1 cellular context compared by ENCODE assay signal in genomic region chr13:35784286-35784951, GRCh38.
TF ChIP-seq lines count a peak whose summit lies in the region.

No MANE protein-coding gene starts in this region.

TF ChIP-seq in HepG2, 621 proteins besides CTCF, POLR2A, EP300 and RAD21 (continued from another document):
- no peak for TF ChIP-seq RBM39 (IDR thresholded peaks at IDR 0.05; ENCODE audit: low read depth, low read length, poor library complexity, severe bottlenecking)
- no peak for TF ChIP-seq CREB3 (CRISPR knock-in tag; IDR thresholded peaks at IDR 0.05)
- TF ChIP-seq, protein P1, sequence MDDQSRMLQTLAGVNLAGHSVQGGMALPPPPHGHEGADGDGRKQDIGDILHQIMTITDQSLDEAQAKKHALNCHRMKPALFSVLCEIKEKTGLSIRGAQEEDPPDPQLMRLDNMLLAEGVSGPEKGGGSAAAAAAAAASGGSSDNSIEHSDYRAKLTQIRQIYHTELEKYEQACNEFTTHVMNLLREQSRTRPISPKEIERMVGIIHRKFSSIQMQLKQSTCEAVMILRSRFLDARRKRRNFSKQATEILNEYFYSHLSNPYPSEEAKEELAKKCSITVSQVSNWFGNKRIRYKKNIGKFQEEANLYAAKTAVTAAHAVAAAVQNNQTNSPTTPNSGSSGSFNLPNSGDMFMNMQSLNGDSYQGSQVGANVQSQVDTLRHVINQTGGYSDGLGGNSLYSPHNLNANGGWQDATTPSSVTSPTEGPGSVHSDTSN (CRISPR knock-in tag; IDR thresholded peaks at IDR 0.05; ENCODE audit: borderline replicate concordance): no peak
- peak; percentile 63 to 73; a peak in 3 of 4 replicates for TF ChIP-seq NR2F1 (CRISPR knock-in tag; IDR thresholded peaks at IDR 0.05)
- no peak for TF ChIP-seq EZH2 (conservative IDR thresholded peaks at IDR 0.05; ENCODE audit: low read depth, low read length)
- no peak for TF ChIP-seq ZNF367 (CRISPR knock-in tag; IDR thresholded peaks at IDR 0.05; ENCODE audit: borderline replicate concordance)
- TF ChIP-seq ZNF530 (CRISPR knock-in tag; IDR thresholded peaks at IDR 0.05; ENCODE audit: low read depth): no peak
- peak; percentile 35 for TF ChIP-seq NR2F6 (IDR thresholded peaks at IDR 0.05)
- no peak for TF ChIP-seq NR2F6 (CRISPR knock-in tag; IDR thresholded peaks at IDR 0.05)
- TF ChIP-seq NBN (conservative IDR thresholded peaks at IDR 0.05): no peak
- no peak for TF ChIP-seq GPBP1L1 (CRISPR knock-in tag; IDR thresholded peaks at IDR 0.05)
- no peak for TF ChIP-seq ZFP90 (CRISPR knock-in tag; IDR thresholded peaks at IDR 0.05; ENCODE audit: borderline replicate concordance)
- TF ChIP-seq, protein P2, sequence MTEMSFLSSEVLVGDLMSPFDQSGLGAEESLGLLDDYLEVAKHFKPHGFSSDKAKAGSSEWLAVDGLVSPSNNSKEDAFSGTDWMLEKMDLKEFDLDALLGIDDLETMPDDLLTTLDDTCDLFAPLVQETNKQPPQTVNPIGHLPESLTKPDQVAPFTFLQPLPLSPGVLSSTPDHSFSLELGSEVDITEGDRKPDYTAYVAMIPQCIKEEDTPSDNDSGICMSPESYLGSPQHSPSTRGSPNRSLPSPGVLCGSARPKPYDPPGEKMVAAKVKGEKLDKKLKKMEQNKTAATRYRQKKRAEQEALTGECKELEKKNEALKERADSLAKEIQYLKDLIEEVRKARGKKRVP (CRISPR knock-in tag; IDR thresholded peaks at IDR 0.05): peak in 1 of 2 experiments; percentile 68; a peak in 2 of 4 replicates
- TF ChIP-seq ZNF562 (CRISPR knock-in tag; IDR thresholded peaks at IDR 0.05; ENCODE audit: borderline replicate concordance): no peak
- TF ChIP-seq ZNF317 (CRISPR knock-in tag; IDR thresholded peaks at IDR 0.05): no peak
- no peak for TF ChIP-seq NCOA2 (CRISPR knock-in tag; IDR thresholded peaks at IDR 0.05)
- TF ChIP-seq, protein P3, sequence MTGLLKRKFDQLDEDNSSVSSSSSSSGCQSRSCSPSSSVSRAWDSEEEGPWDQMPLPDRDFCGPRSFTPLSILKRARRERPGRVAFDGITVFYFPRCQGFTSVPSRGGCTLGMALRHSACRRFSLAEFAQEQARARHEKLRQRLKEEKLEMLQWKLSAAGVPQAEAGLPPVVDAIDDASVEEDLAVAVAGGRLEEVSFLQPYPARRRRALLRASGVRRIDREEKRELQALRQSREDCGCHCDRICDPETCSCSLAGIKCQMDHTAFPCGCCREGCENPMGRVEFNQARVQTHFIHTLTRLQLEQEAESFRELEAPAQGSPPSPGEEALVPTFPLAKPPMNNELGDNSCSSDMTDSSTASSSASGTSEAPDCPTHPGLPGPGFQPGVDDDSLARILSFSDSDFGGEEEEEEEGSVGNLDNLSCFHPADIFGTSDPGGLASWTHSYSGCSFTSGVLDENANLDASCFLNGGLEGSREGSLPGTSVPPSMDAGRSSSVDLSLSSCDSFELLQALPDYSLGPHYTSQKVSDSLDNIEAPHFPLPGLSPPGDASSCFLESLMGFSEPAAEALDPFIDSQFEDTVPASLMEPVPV (CRISPR knock-in tag; IDR thresholded peaks at IDR 0.05): no peak
- TF ChIP-seq ZFP1 (CRISPR knock-in tag; IDR thresholded peaks at IDR 0.05): no peak
- TF ChIP-seq MED1 (CRISPR knock-in tag; IDR thresholded peaks at IDR 0.05): no peak
- TF ChIP-seq SOX13 (IDR thresholded peaks at IDR 0.05): no peak
- TF ChIP-seq SOX13 (CRISPR knock-in tag; conservative IDR thresholded peaks at IDR 0.05 in 1 of 2, IDR thresholded peaks at IDR 0.05 in 1 of 2): no peak
- TF ChIP-seq CAMTA2 (CRISPR knock-in tag; IDR thresholded peaks at IDR 0.05; ENCODE audit: borderline replicate concordance): no peak
- TF ChIP-seq ZNF850 (CRISPR knock-in tag; conservative IDR thresholded peaks at IDR 0.05): no peak
- TF ChIP-seq PHF21A (CRISPR knock-in tag; IDR thresholded peaks at IDR 0.05): no peak
